Comparison of ENCODE assay signal across 8 cellular contexts in genomic region chr19:45523642-45524256, GRCh38. TPM values are rescaled to one million over a fixed set of nuclear protein-coding genes. Genes with fewer than 3 reads are reported as not detected.
A peak's percentile ranks its signal among the peaks of the same experiment; 100 is the strongest.
DNase-seq lines count a peak whose midpoint lies in the region; ATAC-seq and TF ChIP-seq lines count a peak whose summit lies in the region.

No MANE protein-coding gene starts in this region.

- DNase-seq in CD1c-positive myeloid dendritic cell (ENCODE audit: extremely low spot score) (peak; percentile 92), IMR-90 (peak; percentile 80), NT2/D1 (ENCODE audit: low read depth, low spot score) (peak; percentile 71), mesenchymal stem cell (peak; percentile 88)
- DNase-seq in activated CD8-positive, alpha-beta memory T cell treated with anti-CD3 and anti-CD28 coated beads for 24 hours = peak; percentile 87
- peak; percentile 70 to 75 (median 73) for DNase-seq in effector memory CD8-positive, alpha-beta T cell
- DNase-seq in stimulated activated CD8-positive, alpha-beta memory T cell treated with anti-CD3 and anti-CD28 coated beads, Interleukin-2, amount 100 ng/mL, for 48 hours (ENCODE audit: low read depth in 2 of 2) = peak; percentile 47 to 57

- no peaks in the 10 kb centered on the region for H3K27me3 Mint-ChIP-seq in effector memory CD8-positive, alpha-beta T cell

- H4K91ac ChIP-seq in IMR-90 (ENCODE audit: insufficient read depth, low read depth, low read length) (no peak overlapping the region), mesenchymal stem cell (ENCODE audit: low read length) (no peak overlapping the region)

- no peak overlapping the region for H4K5ac ChIP-seq in IMR-90 (ENCODE audit: low read depth, low read length)

- H2AK5ac ChIP-seq in IMR-90 (ENCODE audit: low read depth, low read length) = no peak overlapping the region
- peak overlapping the region; percentile 35 for H2AK5ac ChIP-seq in mesenchymal stem cell (ENCODE audit: low read length, severe bottlenecking)

- peak; percentile 93 for TF ChIP-seq RAD21 in IMR-90 (IDR thresholded peaks at IDR 0.05; ENCODE audit: low read length)

- H3K4me1 Mint-ChIP-seq in effector memory CD8-positive, alpha-beta T cell (ENCODE audit: low read depth in 2 of 2) = peaks cover 10 to 14% of the 10 kb centered on the region in 2 donors

- no peaks in the 10 kb centered on the region for H3K9me3 ChIP-seq in IMR-90 (ENCODE audit: control insufficient read depth, insufficient read depth, low read length)
- H3K9me3 ChIP-seq in NT2/D1 (ENCODE audit: insufficient read depth, low read length) = no peaks in the 10 kb centered on the region
- no peaks in the 10 kb centered on the region for H3K9me3 ChIP-seq in mesenchymal stem cell (ENCODE audit: control insufficient read depth, low read length)

- H3K23ac ChIP-seq in IMR-90 (ENCODE audit: low read depth, low read length) = no peak overlapping the region
- no peak overlapping the region for H3K23ac ChIP-seq in mesenchymal stem cell (ENCODE audit: low read length in 2 of 2)

- no peak overlapping the region for H3K18ac ChIP-seq in IMR-90 (ENCODE audit: low read depth, low read length)
- no peak overlapping the region for H3K18ac ChIP-seq in mesenchymal stem cell (ENCODE audit: low read depth in 1 of 2, low read length in 2 of 2)

- CTCF ChIA-PET in IMR-90 (lab: Yijun Ruan, JAX) = no interaction called here

- dilution Hi-C loops in IMR-90 (cut with HindIII; ENCODE audit: low sequenced_read_pairs, unreplicated experiment) = no loop called here

- no CpG with 5 or more reads among the region's 9 CpGs for WGBS in IMR-90 (ENCODE audit: extremely low coverage in 2 of 2, insufficient read length in 1 of 2), 2 experiments
- WGBS in mesenchymal stem cell = 85% methylated on average over 8 of the region's 9 CpGs

- H3K14ac ChIP-seq in IMR-90 (replicated peaks; ENCODE audit: low read depth, low read length) (no peak overlapping the region), mesenchymal stem cell (ENCODE audit: low read length in 2 of 2) (no peak overlapping the region)

- H2BK120ac ChIP-seq in IMR-90 (ENCODE audit: low read depth, low read length) (no peak overlapping the region), mesenchymal stem cell (ENCODE audit: low read depth, low read length) (no peak overlapping the region)

- POLR2A ChIA-PET in IMR-90 (lab: Charles Lee; ENCODE audit: unreplicated experiment) = no interaction called here

- peak; percentile 93 for TF ChIP-seq CTCF in IMR-90 (conservative IDR thresholded peaks at IDR 0.05; ENCODE audit: low read depth, low read length)

- TF ChIP-seq POLR2A in IMR-90 (IDR thresholded peaks at IDR 0.05; ENCODE audit: low read depth, low read length) = no peak

- no peak overlapping the region for H2BK20ac ChIP-seq in IMR-90 (ENCODE audit: low read depth, low read length)

- H3K9me1 ChIP-seq in IMR-90 (ENCODE audit: insufficient read depth, low read length) = 0 out of 2 replicates have a peak, but pooled peaks cover 4% of the 10 kb centered on the region

- no peak overlapping the region for H3K4ac ChIP-seq in IMR-90 (ENCODE audit: low read depth, low read length)
- H3K4ac ChIP-seq in mesenchymal stem cell (ENCODE audit: low read depth in 1 of 2, low read length in 2 of 2) = no peak overlapping the region

- H3K4me1 ChIP-seq in IMR-90 (ENCODE audit: control insufficient read depth, insufficient read depth, low read length) = peaks cover 2% of the 10 kb centered on the region; the same call in 1 of the 2 replicates
- peaks cover 6% of the 10 kb centered on the region for H3K4me1 ChIP-seq in NT2/D1 (ENCODE audit: insufficient read depth, insufficient read length)
- peaks cover 14% of the 10 kb centered on the region for H3K4me1 ChIP-seq in mesenchymal stem cell (ENCODE audit: control insufficient read depth, insufficient read depth, low read depth, low read length)

- intact Hi-C loops in IMR-90 (cut with micrococcal nuclease) = loop anchor here (1.0 to 5.0 kb wide), 3 partner anchors 34 to 120 kb away; no protein-coding TSS in a partner anchor

- no peak overlapping the region for H3K4me2 ChIP-seq in IMR-90 (ENCODE audit: low read depth, low read length)
- no peak overlapping the region for H3K4me2 ChIP-seq in mesenchymal stem cell (ENCODE audit: low read length, poor library complexity, severe bottlenecking)

- ATAC-seq in GM19452 (IDR thresholded peaks at IDR 0.05; ENCODE audit: unreplicated experiment) (peak; percentile 80), IMR-90 (ENCODE audit: low read depth) (peak; percentile 92)
- ATAC-seq in effector memory CD8-positive, alpha-beta T cell (replicated peaks) = peak; percentile 98

- no TSS peak for BruUV-seq in IMR-90 (replicated peaks; lab: Mats Ljungman, UMichigan)

- H3K36me3 ChIP-seq in IMR-90 (ENCODE audit: control insufficient read depth, insufficient read depth, low read length) (peaks cover 57% of the 10 kb centered on the region), NT2/D1 (ENCODE audit: insufficient read depth, insufficient read length, low read length) (peaks cover 71% of the 10 kb centered on the region), mesenchymal stem cell (ENCODE audit: control insufficient read depth in 1 of 2, insufficient read depth in 2 of 2, low read depth in 1 of 2, low read length in 2 of 2) (peaks cover 55 to 80% of the 10 kb centered on the region in 2 experiments)

- H4K20me1 ChIP-seq in IMR-90 (ENCODE audit: insufficient read depth, low read length) = peaks cover 66% of the 10 kb centered on the region

- H3K56ac ChIP-seq in IMR-90 (ENCODE audit: extremely low read depth, insufficient read depth, low read length) = no peak overlapping the region

- in situ Hi-C loops in IMR-90 (cut with MboI; ENCODE audit: low sequenced_read_pairs) = loop anchor here (10.0 kb wide), 1 partner anchor 121 kb away; no protein-coding TSS in a partner anchor

- H3K27me3 ChIP-seq in IMR-90 (ENCODE audit: control insufficient read depth, insufficient read depth, low read length) = no peaks in the 10 kb centered on the region
- H3K27me3 ChIP-seq in NT2/D1 (ENCODE audit: insufficient read depth, insufficient read length) = no peaks in the 10 kb centered on the region
- H3K27me3 ChIP-seq in mesenchymal stem cell (ENCODE audit: control insufficient read depth in 1 of 2, insufficient read depth in 1 of 2, low read length in 2 of 2) = no peaks in the 10 kb centered on the region

- H4K8ac ChIP-seq in IMR-90 (ENCODE audit: low read depth in 2 of 2, low read length in 2 of 2) (no peak overlapping the region), mesenchymal stem cell (ENCODE audit: low read length) (no peak overlapping the region)

- H3K36me3 Mint-ChIP-seq in effector memory CD8-positive, alpha-beta T cell (ENCODE audit: insufficient read depth) = peaks cover 93% of the 10 kb centered on the region

- no peak overlapping the region for H3K4me3 ChIP-seq in IMR-90 (ENCODE audit: insufficient read depth, low read depth, low read length)
- no peak overlapping the region for H3K4me3 ChIP-seq in NT2/D1 (ENCODE audit: insufficient read length, low read depth)
- no peak overlapping the region for H3K4me3 ChIP-seq in mesenchymal stem cell (ENCODE audit: insufficient read depth in 1 of 2, low read depth in 1 of 2, low read length in 2 of 2)

- H2BK15ac ChIP-seq in IMR-90 (ENCODE audit: low read depth, low read length) (no peak overlapping the region), mesenchymal stem cell (ENCODE audit: low read depth, poor library complexity, severe bottlenecking) (no peak overlapping the region)

- H2AFZ ChIP-seq in IMR-90 (replicated peaks; ENCODE audit: low read length, poor library complexity) (peak overlapping the region; percentile 23), mesenchymal stem cell (ENCODE audit: low read depth, low read length) (no peak overlapping the region)

- H3K27ac ChIP-seq in IMR-90 (ENCODE audit: insufficient read depth, low read length) (no peak overlapping the region), mesenchymal stem cell (ENCODE audit: low read length, poor library complexity, severe bottlenecking) (peak overlapping the region; percentile 37)

- peaks cover 19 to 64% of the 10 kb centered on the region in 2 experiments for H3K79me1 ChIP-seq in IMR-90 (ENCODE audit: low read depth in 1 of 2, low read length in 2 of 2)
- peaks cover 24% of the 10 kb centered on the region for H3K79me1 ChIP-seq in mesenchymal stem cell (replicated peaks; ENCODE audit: low read length, poor library complexity, severe bottlenecking)

- H3K27ac Mint-ChIP-seq in effector memory CD8-positive, alpha-beta T cell = peak overlapping the region; percentile 38 to 79

- H2BK12ac ChIP-seq in mesenchymal stem cell (ENCODE audit: low read length in 2 of 2) = no peak overlapping the region

- no peak overlapping the region for H3K4me3 Mint-ChIP-seq in effector memory CD8-positive, alpha-beta T cell

- H2AK9ac ChIP-seq in IMR-90 (replicated peaks; ENCODE audit: low read depth, low read length, poor library complexity) = peak overlapping the region; percentile 1

- H2BK5ac ChIP-seq in IMR-90 (ENCODE audit: low read depth, low read length, poor library complexity, severe bottlenecking) (no peak overlapping the region), mesenchymal stem cell (ENCODE audit: low read depth, low read length, poor library complexity, severe bottlenecking) (no peak overlapping the region)

- no peaks in the 10 kb centered on the region for H3K9me3 Mint-ChIP-seq in effector memory CD8-positive, alpha-beta T cell

- H3K9ac ChIP-seq in IMR-90 (ENCODE audit: low read depth, low read length) = no peak overlapping the region
- H3K9ac ChIP-seq in NT2/D1 (ENCODE audit: insufficient read length, low read depth) = no peak overlapping the region
- no peak overlapping the region for H3K9ac ChIP-seq in mesenchymal stem cell (ENCODE audit: low read length)

RNA-seq across cellular contexts. Expression of gene VASP, which starts 16.5 kb away (rescaled TPM):
- total RNA-seq in IMR-90 (2012; rRNA removed) = 61.1 and 66.9 TPM in 2 replicates
- polyA plus RNA-seq in IMR-90 (2012; rRNA removed) = 88.8 and 126 TPM in 2 replicates
- polyA plus RNA-seq in IMR-90 (2012; cell fraction: cytosol; rRNA removed) = 92.1 and 92.3 TPM in 2 replicates
- polyA plus RNA-seq in IMR-90 (2012; cell fraction: nucleus; rRNA removed; ENCODE audit: low replicate concordance) = 91.0 and 119 TPM in 2 replicates
- 106 TPM for polyA plus RNA-seq in mesenchymal stem cell (2013, experiment 1 of 2)
- 104 TPM for polyA plus RNA-seq in mesenchymal stem cell (2013, experiment 2 of 2)

RNA-seq across cellular contexts. Expression of gene PPM1N, which starts 25.5 kb away (rescaled TPM):
- total RNA-seq in IMR-90 (2012; rRNA removed) = 0.56 and 0.90 TPM in 2 replicates
- polyA plus RNA-seq in IMR-90 (2012; rRNA removed) = 1.6 TPM in 2 replicates
- polyA plus RNA-seq in IMR-90 (2012; cell fraction: cytosol; rRNA removed) = 2.0 and 2.9 TPM in 2 replicates
- polyA plus RNA-seq in IMR-90 (2012; cell fraction: nucleus; rRNA removed; ENCODE audit: low replicate concordance) = 3.4 and 4.5 TPM in 2 replicates
- 2.3 TPM for polyA plus RNA-seq in mesenchymal stem cell (2013, experiment 1 of 2)
- 2.1 TPM for polyA plus RNA-seq in mesenchymal stem cell (2013, experiment 2 of 2)

RNA-seq across cellular contexts. Expression of gene RTN2, which starts 26.9 kb away (rescaled TPM):
- 5.3 and 5.7 TPM in 2 replicates for total RNA-seq in IMR-90 (2012; rRNA removed)
- 17.4 and 19.4 TPM in 2 replicates for polyA plus RNA-seq in IMR-90 (2012; rRNA removed)
- polyA plus RNA-seq in IMR-90 (2012; cell fraction: cytosol; rRNA removed) = 16.9 and 38.3 TPM in 2 replicates
- polyA plus RNA-seq in IMR-90 (2012; cell fraction: nucleus; rRNA removed; ENCODE audit: low replicate concordance) = 11.9 and 20.0 TPM in 2 replicates
- 30.0 TPM for polyA plus RNA-seq in mesenchymal stem cell (2013, experiment 1 of 2)
- polyA plus RNA-seq in mesenchymal stem cell (2013, experiment 2 of 2) = 31.0 TPM

RNA-seq across cellular contexts. Expression of gene FOSB, which starts 56.0 kb away (rescaled TPM):
- total RNA-seq in IMR-90 (2012; rRNA removed) = 11.1 and 31.9 TPM in 2 replicates
- polyA plus RNA-seq in IMR-90 (2012; rRNA removed) = 15.6 and 60.1 TPM in 2 replicates
- 52.4 and 90.3 TPM in 2 replicates for polyA plus RNA-seq in IMR-90 (2012; cell fraction: cytosol; rRNA removed)
- 982 and 1,348 TPM in 2 replicates for polyA plus RNA-seq in IMR-90 (2012; cell fraction: nucleus; rRNA removed; ENCODE audit: low replicate concordance)
- 167 TPM for polyA plus RNA-seq in mesenchymal stem cell (2013, experiment 1 of 2)
- polyA plus RNA-seq in mesenchymal stem cell (2013, experiment 2 of 2) = 130 TPM
